In genomic region chr1:93992190-93992589, GRCh38 we compare ENCODE assay signal across 27 cellular contexts.
"Had no signal": no experiment of that assay in that cellular context is flagged by ENCODE, and none has a peak within 500 bp of the region (broad histone marks: within the 10 kb centered on the region; RNA-seq: fewer than 3 reads in every experiment).

No MANE protein-coding gene starts in this region.

- ATAC-seq: activated CD4-positive, alpha-beta T cell treated with anti-CD3 and anti-CD28 coated beads for 36 hours; activated CD8-positive, alpha-beta T cell treated with anti-CD3 and anti-CD28 coated beads, Interleukin-2, amount 10 ng/mL, durations not matched to agents 7 days and 5 days; PC-3 had no signal

- H3K36me3 ChIP-seq: ascending aorta, cardiac muscle cell, Peyer's patch, SJSA1 had no signal

- H3K4me1 Mint-ChIP-seq: activated CD4-positive, alpha-beta T cell treated with anti-CD3 and anti-CD28 coated beads for 36 hours; activated CD4-positive, alpha-beta T cell treated with anti-CD3 and anti-CD28 coated beads, Interleukin-2, amount 10 ng/mL, durations not matched to agents 7 days and 5 days had no signal

- H3K4me1 ChIP-seq: ascending aorta, Peyer's patch had no signal

- H3K27ac Mint-ChIP-seq: activated CD4-positive, alpha-beta T cell treated with anti-CD3 and anti-CD28 coated beads for 36 hours; activated CD4-positive, alpha-beta T cell treated with anti-CD3 and anti-CD28 coated beads, Interleukin-2, amount 10 ng/mL, durations not matched to agents 7 days and 5 days; activated CD8-positive, alpha-beta T cell treated with anti-CD3 and anti-CD28 coated beads, Interleukin-2, amount 10 ng/mL, durations not matched to agents 7 days and 5 days; activated naive CD4-positive, alpha-beta T cell treated with anti-CD3 and anti-CD28 coated beads, Interleukin-2, amount 50 U/mL, for 24 hours; activated naive CD8-positive, alpha-beta T cell treated with anti-CD3 and anti-CD28 coated beads, Interleukin-2, amount 10 ng/mL, durations not matched to agents 7 days and 5 days; activated T-cell treated with anti-CD3 and anti-CD28 coated beads, Interleukin-2, amount 50 U/mL, for 24 hours; activated T-helper 2 cell treated with anti-CD3 and anti-CD28 coated beads, Interferon-gamma antibody, Interleukin-2, Interleukin-4, amounts not matched to agents 10 μg/mL and 5 μg/mL and 100 μg/mL, durations not matched to agents 14 hours and 24 hours and 36 hours; T-helper 1 cell treated with Interleukin-12 subunit alpha and Interleukin-12 subunit beta and Interleukin-4 antibody, amounts not matched to agents 30 μg/mL and 1 μg/mL, for 36 hours; T-helper 2 cell treated with Interferon-gamma antibody and Interleukin-4, amounts not matched to agents 5 μg/mL and 100 μg/mL, for 36 hours had no signal

- DNase-seq: activated CD4-positive, alpha-beta T cell treated with anti-CD3 and anti-CD28 coated beads for 36 hours; activated CD4-positive, alpha-beta T cell treated with anti-CD3 and anti-CD28 coated beads, Interleukin-2, amount 10 ng/mL, durations not matched to agents 7 days and 5 days; activated CD4-positive, alpha-beta T cell treated with anti-CD3 and anti-CD28 coated beads, Interleukin-2, amount 50 U/mL, for 48 hours; activated CD8-positive, alpha-beta T cell treated with anti-CD3 and anti-CD28 coated beads, Interleukin-2, amount 10 ng/mL, durations not matched to agents 7 days and 5 days; activated gamma-delta T cell; activated naive CD4-positive, alpha-beta T cell treated with Interleukin-2 at 50 U/mL for 16 hours; activated naive CD8-positive, alpha-beta T cell treated with anti-CD3 and anti-CD28 coated beads, Interleukin-2, amount 10 ng/mL, durations not matched to agents 7 days and 5 days; activated T-cell treated with anti-CD3 and anti-CD28 coated beads, Interleukin-2, amount 50 U/mL, for 24 hours; amygdala; NCI-H1105; NCI-H1436; NCI-H1694; NCI-H1930; NCI-H2081 treated with DMSO at 0.1 percent for 48 hours; NCI-H345; NCI-H524 treated with DMSO at 0.1 percent for 48 hours; PC-3; Peyer's patch; SHP77 treated with DMSO at 0.1 percent for 48 hours; SK-N-SH had no signal

- H3K4me3 Mint-ChIP-seq: activated CD4-positive, alpha-beta T cell treated with anti-CD3 and anti-CD28 coated beads for 36 hours; activated CD4-positive, alpha-beta T cell treated with anti-CD3 and anti-CD28 coated beads, Interleukin-2, amount 10 ng/mL, durations not matched to agents 7 days and 5 days; activated CD8-positive, alpha-beta T cell treated with anti-CD3 and anti-CD28 coated beads, Interleukin-2, amount 10 ng/mL, durations not matched to agents 7 days and 5 days; activated naive CD4-positive, alpha-beta T cell treated with anti-CD3 and anti-CD28 coated beads, Interleukin-2, amount 50 U/mL, for 24 hours; activated naive CD8-positive, alpha-beta T cell treated with anti-CD3 and anti-CD28 coated beads, Interleukin-2, amount 10 ng/mL, durations not matched to agents 7 days and 5 days; activated T-cell treated with anti-CD3 and anti-CD28 coated beads, Interleukin-2, amount 50 U/mL, for 24 hours; T-helper 1 cell treated with Interleukin-12 subunit alpha and Interleukin-12 subunit beta and Interleukin-4 antibody, amounts not matched to agents 30 μg/mL and 1 μg/mL, for 36 hours; T-helper 2 cell treated with Interferon-gamma antibody and Interleukin-4, amounts not matched to agents 5 μg/mL and 100 μg/mL, for 36 hours had no signal

- H3K4me3 ChIP-seq: ascending aorta, cardiac muscle cell, SJSA1 had no signal

- H3K9me3 Mint-ChIP-seq: activated CD4-positive, alpha-beta T cell treated with anti-CD3 and anti-CD28 coated beads, Interleukin-2, amount 10 ng/mL, durations not matched to agents 7 days and 5 days; activated naive CD4-positive, alpha-beta T cell treated with anti-CD3 and anti-CD28 coated beads, Interleukin-2, amount 50 U/mL, for 24 hours; activated naive CD8-positive, alpha-beta T cell treated with anti-CD3 and anti-CD28 coated beads, Interleukin-2, amount 10 ng/mL, durations not matched to agents 7 days and 5 days; activated T-cell treated with anti-CD3 and anti-CD28 coated beads, Interleukin-2, amount 50 U/mL, for 24 hours; activated T-helper 2 cell treated with anti-CD3 and anti-CD28 coated beads, Interferon-gamma antibody, Interleukin-2, Interleukin-4, amounts not matched to agents 10 μg/mL and 5 μg/mL and 100 μg/mL, durations not matched to agents 14 hours and 24 hours and 36 hours; T-helper 1 cell treated with Interleukin-12 subunit alpha and Interleukin-12 subunit beta and Interleukin-4 antibody, amounts not matched to agents 30 μg/mL and 1 μg/mL, for 36 hours; T-helper 2 cell treated with Interferon-gamma antibody and Interleukin-4, amounts not matched to agents 5 μg/mL and 100 μg/mL, for 36 hours had no signal

- H3K36me3 Mint-ChIP-seq: activated naive CD4-positive, alpha-beta T cell treated with anti-CD3 and anti-CD28 coated beads, Interleukin-2, amount 50 U/mL, for 24 hours; activated naive CD8-positive, alpha-beta T cell treated with anti-CD3 and anti-CD28 coated beads, Interleukin-2, amount 10 ng/mL, durations not matched to agents 7 days and 5 days had no signal

- H3K9me3 ChIP-seq: ascending aorta, Peyer's patch, SJSA1, SK-N-SH had no signal

- H3K9ac ChIP-seq: SK-N-SH had no signal

- H3K27me3 ChIP-seq: ascending aorta, cardiac muscle cell, Peyer's patch had no signal

- H3K27ac ChIP-seq: ascending aorta, cardiac muscle cell, Peyer's patch, SJSA1 had no signal

- H3K9me2 ChIP-seq: SK-N-SH had no signal
